14 cellular contexts compared by ENCODE assay signal in the genomic region with DNA sequence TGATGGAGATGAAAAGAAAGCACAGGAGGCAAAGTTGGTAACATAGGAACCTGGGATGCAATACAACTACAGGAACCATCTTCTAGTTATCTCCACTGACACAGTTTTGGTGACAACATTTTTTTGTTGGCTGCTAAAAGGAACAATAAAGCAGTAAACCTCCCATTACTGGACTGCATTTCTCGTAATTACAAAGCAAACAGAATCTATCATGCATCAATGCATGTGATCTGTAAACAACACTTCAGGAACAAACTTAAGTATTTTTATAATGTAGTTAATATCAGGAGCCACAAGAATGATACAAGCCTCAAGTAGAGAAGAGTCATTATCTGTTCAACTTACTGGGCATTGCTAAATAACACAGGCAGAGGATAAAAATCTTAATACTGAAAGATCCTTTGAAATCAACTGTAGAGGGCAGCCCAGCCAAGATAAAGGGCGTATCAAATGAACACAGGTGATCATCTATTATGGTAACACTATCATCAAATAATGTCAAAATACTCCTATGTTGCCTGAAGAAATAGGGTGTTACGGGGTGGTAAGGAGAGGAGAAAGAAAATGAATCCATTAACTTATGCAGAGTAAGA.
A peak's percentile ranks its signal among the peaks of the same experiment; 100 is the strongest.
DNase-seq lines count a peak whose midpoint lies in the region; ATAC-seq, FAIRE-seq and TF ChIP-seq lines count a peak whose summit lies in the region.
"Had no signal": no experiment of that assay in that cellular context is flagged by ENCODE, and none has a peak within 500 bp of the region (broad histone marks: within the 10 kb centered on the region; RNA-seq: fewer than 3 reads in every experiment).

No MANE protein-coding gene starts in this region.

- DNase-seq in COLO668 (lab: John Stamatoyannopoulos, UW; ENCODE audit: unreplicated experiment) = peak; percentile 20
- DNase-seq in GM12891 (ENCODE audit: insufficient read length, low spot score) = no peak
- peak; percentile 13 for DNase-seq in NCI-H748 treated with DMSO at 0.1 percent for 48 hours (lab: John Stamatoyannopoulos, UW)
- DNase-seq in left lobe of liver (ENCODE audit: low spot score) = no peak
- DNase-seq in NCI-H524 treated with DMSO at 0.1 percent for 48 hours (lab: John Stamatoyannopoulos, UW) = no peak
- DNase-seq in activated CD4-positive, alpha-beta T cell treated with anti-CD3 and anti-CD28 coated beads for 1 hour = no peak
- DNase-seq in activated T-cell treated with anti-CD3 and anti-CD28 coated beads, Interleukin-2, amount 50 U/mL, for 48 hours = no peak
- DNase-seq: anterior cingulate cortex; glutamatergic neuron; NCI-H2081 treated with DMSO at 0.1 percent for 48 hours; stimulated activated naive CD8-positive, alpha-beta T cell treated with anti-CD3 and anti-CD28 coated beads, Interleukin-15, Interleukin-2, amounts not matched to agents 100 U/mL and 50 U/mL, for 24 hours had no signal

- peak; percentile 57 for ATAC-seq in left lobe of liver
- ATAC-seq in HG03565 (IDR thresholded peaks at IDR 0.05; ENCODE audit: unreplicated experiment) = no peak
- ATAC-seq: stimulated activated naive CD8-positive, alpha-beta T cell treated with anti-CD3 and anti-CD28 coated beads, Interleukin-15, Interleukin-2, amounts not matched to agents 100 U/mL and 50 U/mL, for 24 hours had no signal

- no peak for TF ChIP-seq POLR2A in GM12891 (IDR thresholded peaks at IDR 0.05; ENCODE audit: low read depth, low read length)

- peak; percentile 40 for FAIRE-seq in GM12891 (lab: Jason Lieb, UNC)
- FAIRE-seq: RCC 7860, urothelium cell line had no signal

TF ChIP-seq in GM12891, 5 proteins besides CTCF, POLR2A, EP300 and RAD21:
- no peak for TF ChIP-seq SPI1 (IDR thresholded peaks at IDR 0.05; ENCODE audit: low read depth, low read length)
- TF ChIP-seq PAX5 (IDR thresholded peaks at IDR 0.05; ENCODE audit: insufficient read depth, low read length, severe bottlenecking) = no peak
- no peak for TF ChIP-seq POLR2AphosphoS5 (IDR thresholded peaks at IDR 0.05; ENCODE audit: low read depth, low read length)
- no peak for TF ChIP-seq TAF1 (IDR thresholded peaks at IDR 0.05; ENCODE audit: low read depth, low read length)
- TF ChIP-seq POU2F2 (IDR thresholded peaks at IDR 0.05; ENCODE audit: low read depth, low read length) = no peak

Comparison
In these comparisons a context has a peak if more than half of its experiments do, and no peak if none do; other contexts are left out.
1. DNase-seq: peak in COLO668 (single experiment) and NCI-H748 treated with DMSO at 0.1 percent for 48 hours (single experiment); none in GM12891 (single experiment), left lobe of liver (single experiment), NCI-H524 treated with DMSO at 0.1 percent for 48 hours (single experiment), activated CD4-positive, alpha-beta T cell treated with anti-CD3 and anti-CD28 coated beads for 1 hour (single experiment) and activated T-cell treated with anti-CD3 and anti-CD28 coated beads, Interleukin-2, amount 50 U/mL, for 48 hours (0 of 2).